10 cellular contexts compared by ENCODE assay signal in genomic region chr5:132266031-132266835, GRCh38. TPM values are rescaled to one million over a fixed set of nuclear protein-coding genes. Genes with fewer than 3 reads are reported as not detected.
DNase-seq lines count a peak whose midpoint lies in the region; ATAC-seq and TF ChIP-seq lines count a peak whose summit lies in the region.
"Had no signal": no experiment of that assay in that cellular context is flagged by ENCODE, and none has a peak within 500 bp of the region (broad histone marks: within the 10 kb centered on the region; RNA-seq: fewer than 3 reads in every experiment).

No MANE protein-coding gene starts in this region.

- POLR2A ChIA-PET in HCT116 (lab: Charles Lee) = no interaction called here

- TF ChIP-seq RAD21 in HCT116 (IDR thresholded peaks at IDR 0.05; ENCODE audit: low read depth) = no peak

- intact Hi-C loops in HCT116 (cut with micrococcal nuclease) (no loop called here), lower leg skin (cut with DNase I; ENCODE audit: low total_unique reads) (no loop called here)

- H3K27me3 ChIP-seq in HCT116 (ENCODE audit: insufficient read depth, low read length) (no peaks in the 10 kb centered on the region), brain microvascular endothelial cell (replicated peaks) (no peaks in the 10 kb centered on the region), skeletal muscle tissue (ENCODE audit: control insufficient read depth in 3 of 3, insufficient read depth in 3 of 3, low read length in 3 of 3) (no peaks in the 10 kb centered on the region)

- ATAC-seq in HCT116 (no peak), GM19023 (IDR thresholded peaks at IDR 0.05; ENCODE audit: unreplicated experiment) (no peak)
- ATAC-seq: stimulated activated naive CD8-positive, alpha-beta T cell treated with anti-CD3 and anti-CD28 coated beads, Interleukin-15, Interleukin-2, amounts not matched to agents 100 U/mL and 50 U/mL, for 24 hours had no signal

- no TSS peak for BruUV-seq in HCT116 (replicated peaks; lab: Mats Ljungman, UMichigan)

- H3K4me1 ChIP-seq in HCT116 (ENCODE audit: control insufficient read depth in 1 of 2, insufficient read depth in 2 of 2, low read length in 2 of 2) = peaks cover 6 to 46% of the 10 kb centered on the region in 2 experiments
- H3K4me1 ChIP-seq in skeletal muscle tissue (ENCODE audit: control insufficient read depth in 3 of 3, insufficient read depth in 3 of 3, low read length in 3 of 3) = peaks cover 31 to 47% (median 40%) of the 10 kb centered on the region in 3 donors

- H3K27ac ChIP-seq in HCT116 (ENCODE audit: low read depth, low read length) (no peak overlapping the region), brain microvascular endothelial cell (peak overlapping the region; percentile 89), skeletal muscle tissue (ENCODE audit: low read depth, low read length) (peak overlapping the region; percentile 85)

- H4K20me1 ChIP-seq in HCT116 (ENCODE audit: insufficient read depth) = no peaks in the 10 kb centered on the region

- TF ChIP-seq POLR2A in HCT116 (IDR thresholded peaks at IDR 0.05; ENCODE audit: borderline replicate concordance, extremely low read depth, insufficient read depth, insufficient read length) (no peak), lower leg skin (IDR thresholded peaks at IDR 0.05) (no peak)

- CTCF ChIA-PET in HCT116 (lab: Charles Lee) = no interaction called here

- H3K36me3 ChIP-seq in HCT116 (ENCODE audit: control insufficient read depth in 1 of 2, insufficient read depth in 2 of 2, low read length in 2 of 2) (no peaks in the 10 kb centered on the region), brain microvascular endothelial cell (replicated peaks) (peaks cover 48% of the 10 kb centered on the region), skeletal muscle tissue (ENCODE audit: control insufficient read depth in 3 of 3, insufficient read depth in 3 of 3, low read length in 3 of 3) (peaks cover 0 to 6% (median 0%) of the 10 kb centered on the region in 3 donors)

- RAD21 ChIA-PET in HCT116 (lab: Charles Lee; ENCODE audit: low non-redundant PET in 1 of 2, low total read pairs in 2 of 2, uncharacterized antibody in 2 of 2, unreplicated experiment in 2 of 2) = no interaction called here

- H3K9me2 ChIP-seq in HCT116 (ENCODE audit: insufficient read depth) = no peaks in the 10 kb centered on the region

- no peak overlapping the region for H3K4me3 ChIP-seq in HCT116 (replicated peaks in 1 of 2; ENCODE audit: low read depth in 1 of 2, low read length in 2 of 2)
- H3K4me3 ChIP-seq in brain microvascular endothelial cell (ENCODE audit: low read depth, low read length) = no peak overlapping the region
- H3K4me3 ChIP-seq in lower leg skin (ENCODE audit: low read depth, poor library complexity, severe bottlenecking) = no peak overlapping the region
- no peak overlapping the region for H3K4me3 ChIP-seq in skeletal muscle tissue (ENCODE audit: low read length in 3 of 3)

- in situ Hi-C loops in brain microvascular endothelial cell (cut with HindIII; ENCODE audit: low pct_ligation_motif_present, low sequenced_read_pairs) = no loop called here

- 0 out of 2 replicates have a peak overlapping the region, but pooled peaks have one; percentile 1 for H3K4me2 ChIP-seq in HCT116 (ENCODE audit: low read length)

- 42 to 68% methylated on average over 6 of the region's 7 CpGs for WGBS in lower leg skin, 2 donors

- DNase-seq in HCT116 (ENCODE audit: low read depth, low spot score) (no peak), brain microvascular endothelial cell (no peak), lower leg skin (ENCODE audit: low spot score in 2 of 2) (peak; percentile 15 to 84), NCI-H510A treated with DMSO at 0.1 percent for 48 hours (lab: John Stamatoyannopoulos, UW) (no peak), NCI-H1105 treated with DMSO at 0.1 percent for 48 hours (lab: John Stamatoyannopoulos, UW) (no peak), UCSD-AML1 (lab: John Stamatoyannopoulos, UW; ENCODE audit: unreplicated experiment) (no peak)
- DNase-seq: stimulated activated naive CD8-positive, alpha-beta T cell treated with anti-CD3 and anti-CD28 coated beads, Interleukin-15, Interleukin-2, amounts not matched to agents 100 U/mL and 50 U/mL, for 24 hours; T-helper 2 cell had no signal

- H3K79me2 ChIP-seq in HCT116 (ENCODE audit: insufficient read depth, low read length) = no peaks in the 10 kb centered on the region

- H3K9ac ChIP-seq in HCT116 (ENCODE audit: low read length) = no peak overlapping the region
- peak overlapping the region in 1 of 3 donors; percentile 62 for H3K9ac ChIP-seq in skeletal muscle tissue (ENCODE audit: low read depth in 1 of 3, low read length in 3 of 3)

- no peak overlapping the region for H2AFZ ChIP-seq in HCT116 (ENCODE audit: low read depth, low read length, poor library complexity, severe bottlenecking)

- H3K9me3 ChIP-seq in HCT116 (ENCODE audit: control insufficient read depth in 1 of 2, insufficient read depth in 1 of 2, low read depth in 1 of 2, low read length in 2 of 2) (no peaks in the 10 kb centered on the region), skeletal muscle tissue (ENCODE audit: control insufficient read depth in 3 of 3, low read length in 3 of 3) (no peaks in the 10 kb centered on the region)

- TF ChIP-seq CTCF in HCT116 (IDR thresholded peaks at IDR 0.05 in 2 of 3, conservative IDR thresholded peaks at IDR 0.05 in 1 of 3; ENCODE audit: borderline replicate concordance in 1 of 3, insufficient read depth in 1 of 3, low read depth in 2 of 3, low read length in 2 of 3) = no peak
- TF ChIP-seq CTCF in brain microvascular endothelial cell (IDR thresholded peaks at IDR 0.05; ENCODE audit: low read depth, low read length, missing control alignments) = no peak
- TF ChIP-seq CTCF in lower leg skin (IDR thresholded peaks at IDR 0.05) = no peak

TF ChIP-seq in HCT116, 20 proteins besides CTCF, POLR2A, EP300 and RAD21:
- TF ChIP-seq SIN3A (IDR thresholded peaks at IDR 0.05; ENCODE audit: low read depth) (no peak), ZNF274 (IDR thresholded peaks at IDR 0.05; ENCODE audit: low read depth, low read length) (no peak), YY1 (IDR thresholded peaks at IDR 0.05; ENCODE audit: extremely low read depth, insufficient replicate concordance, low read depth, low read length) (no peak), EZH2 (IDR thresholded peaks at IDR 0.05) (no peak), ELF1 (IDR thresholded peaks at IDR 0.05; ENCODE audit: borderline replicate concordance, low read depth) (no peak), SP1 (IDR thresholded peaks at IDR 0.05; ENCODE audit: low read depth) (no peak), MAX (IDR thresholded peaks at IDR 0.05) (no peak), JUND (IDR thresholded peaks at IDR 0.05) (no peak)

RNA-seq across cellular contexts. Expression of gene PDLIM4, which starts 8.7 kb away (rescaled TPM):
- total RNA-seq in HCT116 (2021; ENCODE audit: unreplicated experiment) (not detected), lower leg skin (100 to 1,000 TPM in 1 of 4 donors, 10 to 100 TPM in 3; 52.5 to 191 (median 85.9) TPM), skeletal muscle tissue (19.8 TPM)
- polyA plus RNA-seq in HCT116 (2012) = 0.12 and 0.30 TPM in 2 replicates

RNA-seq across cellular contexts. Expression of gene SLC22A4, which starts 28.0 kb away (rescaled TPM):
- total RNA-seq in HCT116 (2021; ENCODE audit: unreplicated experiment) (0.59 TPM), lower leg skin (1 to 10 TPM in 3 of 4 donors, under 1 TPM in 1; 0.27 to 1.8 (median 1.8) TPM), skeletal muscle tissue (3.1 TPM)
- 0.26 and 0.34 TPM in 2 replicates for polyA plus RNA-seq in HCT116 (2012)

RNA-seq across cellular contexts. Expression of gene P4HA2, which starts 38.6 kb away (rescaled TPM):
- total RNA-seq in HCT116 (2021; ENCODE audit: unreplicated experiment) = 29.0 TPM
- polyA plus RNA-seq in HCT116 (2012) = 60.4 and 81.2 TPM in 2 replicates
- total RNA-seq in lower leg skin = 10 to 100 TPM; 18.0 to 40.5 (median 26.7) TPM
- total RNA-seq in skeletal muscle tissue = 50.6 TPM

Comparison
In these comparisons a context has a peak if more than half of its experiments do, and no peak if none do; other contexts are left out.
1. DNase-seq: peak in lower leg skin (2 of 2); none in HCT116 (single experiment), brain microvascular endothelial cell (single experiment), NCI-H510A treated with DMSO at 0.1 percent for 48 hours (single experiment), NCI-H1105 treated with DMSO at 0.1 percent for 48 hours (single experiment) and UCSD-AML1 (single experiment).
2. RNA of gene PDLIM4, which starts 8.7 kb away (total RNA-seq): 52.5 to 191 TPM in lower leg skin and 19.8 TPM in skeletal muscle tissue (single experiment); not detected in HCT116 (single experiment); every median in the first group is over 10 times any median in the second.